ENCODE assay signal across 20 cellular contexts in the genomic region with DNA sequence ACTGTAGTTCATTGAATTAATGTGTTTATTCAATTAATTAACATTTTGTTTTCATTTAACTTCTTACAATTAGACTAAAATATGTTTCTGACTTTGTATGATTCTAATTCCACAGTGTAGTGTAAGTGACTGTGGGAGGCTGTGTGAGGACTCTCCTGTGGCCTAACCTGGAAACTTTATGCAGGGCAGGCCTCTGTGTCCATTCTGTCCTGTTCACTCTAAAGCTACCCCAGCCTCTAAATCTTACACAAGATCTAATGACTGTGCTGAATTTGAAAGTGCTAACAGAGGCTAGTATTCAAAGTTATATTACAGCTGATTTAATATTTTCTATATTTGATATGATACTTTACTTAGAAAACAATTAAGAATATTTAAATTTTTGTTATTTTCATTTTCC.
A peak's percentile ranks its signal among the peaks of the same experiment; 100 is the strongest.
DNase-seq lines count a peak whose midpoint lies in the region; ATAC-seq, FAIRE-seq and TF ChIP-seq lines count a peak whose summit lies in the region.
"Had no signal": no experiment of that assay in that cellular context is flagged by ENCODE, and none has a peak within 500 bp of the region (broad histone marks: within the 10 kb centered on the region; RNA-seq: fewer than 3 reads in every experiment).

No MANE protein-coding gene starts in this region.

- TF ChIP-seq EP300 in HepG2 (IDR thresholded peaks at IDR 0.05; ENCODE audit: low read depth in 2 of 2, low read length in 2 of 2), result no peak
- TF ChIP-seq EP300 in HepG2 (CRISPR knock-in tag; IDR thresholded peaks at IDR 0.05; ENCODE audit: borderline replicate concordance), result no peak

- no peaks in the 10 kb centered on the region for H3K36me3 ChIP-seq in HepG2 (replicated peaks in 1 of 2; ENCODE audit: control insufficient read depth in 1 of 2, insufficient read depth in 2 of 2, low read length in 2 of 2)
- H3K36me3 ChIP-seq: BLaER1 had no signal

- intact Hi-C loops in HepG2 (cut with micrococcal nuclease; ENCODE audit: unreplicated experiment), result no loop called here

- in situ Hi-C loops in HepG2 (cut with HindIII; ENCODE audit: extremely low pct_ligation_motif_present, low pct_unique_long_range_greater_than_20kb), result no loop called here

- H3K4me2 ChIP-seq in HepG2 (ENCODE audit: low read depth, low read length), result no peak overlapping the region; the same call in 1 of the 2 replicates
- H3K4me2 ChIP-seq: BLaER1, GM23338 had no signal

- TF ChIP-seq POLR2A in HepG2 (IDR thresholded peaks at IDR 0.05; ENCODE audit: insufficient read depth in 1 of 2, low read depth in 2 of 2, low read length in 2 of 2), result no peak

- H2AFZ ChIP-seq in HepG2 (ENCODE audit: low read length), result no peak overlapping the region
- H2AFZ ChIP-seq: GM23338 had no signal

- BruUV-seq in HepG2 (replicated peaks; lab: Mats Ljungman, UMichigan), result no TSS peak

- no peaks in the 10 kb centered on the region for H4K20me1 ChIP-seq in HepG2 (ENCODE audit: insufficient read depth, low read length)
- H4K20me1 ChIP-seq: BLaER1 had no signal

- ATAC-seq in HepG2, result peak; percentile 89
- no peak for ATAC-seq in HG03095 (IDR thresholded peaks at IDR 0.05; ENCODE audit: unreplicated experiment)
- ATAC-seq in GM19467 (IDR thresholded peaks at IDR 0.05; ENCODE audit: unreplicated experiment), result no peak
- ATAC-seq: CD8-positive, alpha-beta T cell; GM23338; HCT116 had no signal

- H3K9ac ChIP-seq in HepG2 (ENCODE audit: insufficient read depth, low read depth, low read length), result no peak overlapping the region
- H3K9ac ChIP-seq: BLaER1 had no signal

- no peaks in the 10 kb centered on the region for H3K79me2 ChIP-seq in HepG2 (ENCODE audit: insufficient read depth, low read length)

- peaks cover 16% of the 10 kb centered on the region for H3K4me1 ChIP-seq in HepG2 (ENCODE audit: insufficient read depth, low read length)
- H3K4me1 ChIP-seq: BLaER1, Caco-2 had no signal

- no peaks in the 10 kb centered on the region for H3K27me3 ChIP-seq in HepG2 (ENCODE audit: control insufficient read depth in 1 of 2, insufficient read depth in 2 of 2, low read length in 2 of 2)
- H3K27me3 ChIP-seq: BLaER1 had no signal

- POLR2A ChIA-PET in HepG2 (lab: Yijun Ruan, JAX), result interaction anchor here (0.7 kb wide), 1 partner anchor 13 kb away, joined by 3 read pairs; no protein-coding TSS in a partner anchor

- no peak overlapping the region for H3K27ac ChIP-seq in HepG2 (ENCODE audit: extremely low read length, insufficient read depth, low read length)
- H3K27ac ChIP-seq: BLaER1, C4-2B had no signal

- H3K4me3 ChIP-seq in HepG2 (replicated peaks in 1 of 3; ENCODE audit: insufficient read depth in 1 of 3, low read depth in 2 of 3, low read length in 3 of 3), result no peak overlapping the region
- H3K4me3 ChIP-seq: BLaER1, GM23338 had no signal

- FAIRE-seq in HepG2 (lab: Jason Lieb, UNC), result no peak
- FAIRE-seq: G401.6, GM12892, GM19239 had no signal

- no peak for TF ChIP-seq RAD21 in HepG2 (CRISPR knock-in tag; IDR thresholded peaks at IDR 0.05)

- no peaks in the 10 kb centered on the region for H3K9me3 ChIP-seq in HepG2 (ENCODE audit: low read length)
- H3K9me3 ChIP-seq: BLaER1, Caco-2 had no signal

- peak; percentile 33 for DNase-seq in NCI-H748 (lab: John Stamatoyannopoulos, UW; ENCODE audit: unreplicated experiment)
- no peak for DNase-seq in NCI-H748 treated with DMSO at 0.1 percent for 48 hours (lab: John Stamatoyannopoulos, UW)
- peak; percentile 56 for DNase-seq in NCI-H69 (lab: John Stamatoyannopoulos, UW)
- peak; percentile 5 for DNase-seq in HepG2 (ENCODE audit: low spot score)
- DNase-seq in NCI-H446 treated with DMSO at 0.1 percent for 48 hours (lab: John Stamatoyannopoulos, UW), result no peak
- DNase-seq: CD4-positive, CD25-positive, alpha-beta regulatory T cell; CD8-positive, alpha-beta T cell; DMS153; DND-41; H9 had no signal

- CTCF ChIA-PET in HepG2 (lab: Yijun Ruan, JAX; ENCODE audit: low intra/inter-chr PET ratio, low total read pairs), result no interaction called here

- no peak for TF ChIP-seq CTCF in HepG2 (CRISPR knock-in tag; IDR thresholded peaks at IDR 0.05)

TF ChIP-seq in HepG2, 621 proteins besides CTCF, POLR2A, EP300 and RAD21:
- no peak for TF ChIP-seq DMAP1 (CRISPR knock-in tag; IDR thresholded peaks at IDR 0.05)
- no peak for TF ChIP-seq HMG20A (CRISPR knock-in tag; IDR thresholded peaks at IDR 0.05; ENCODE audit: borderline replicate concordance)
- TF ChIP-seq, protein P1, sequence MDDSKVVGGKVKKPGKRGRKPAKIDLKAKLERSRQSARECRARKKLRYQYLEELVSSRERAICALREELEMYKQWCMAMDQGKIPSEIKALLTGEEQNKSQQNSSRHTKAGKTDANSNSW (CRISPR knock-in tag; IDR thresholded peaks at IDR 0.05; ENCODE audit: borderline replicate concordance), result no peak
- TF ChIP-seq SRSF9 (IDR thresholded peaks at IDR 0.05; ENCODE audit: borderline replicate concordance, insufficient read depth, low read depth, low read length, poor library complexity, severe bottlenecking), result no peak
- no peak for TF ChIP-seq MTA3 (CRISPR knock-in tag; IDR thresholded peaks at IDR 0.05)
- no peak for TF ChIP-seq ARNTL (CRISPR knock-in tag; IDR thresholded peaks at IDR 0.05)
- TF ChIP-seq ZNF124 (CRISPR knock-in tag; IDR thresholded peaks at IDR 0.05), result no peak
- no peak for TF ChIP-seq ZNF615 (CRISPR knock-in tag; IDR thresholded peaks at IDR 0.05; ENCODE audit: borderline replicate concordance)
- TF ChIP-seq RARG (CRISPR knock-in tag; IDR thresholded peaks at IDR 0.05; ENCODE audit: low read depth), result no peak
- no peak for TF ChIP-seq NR2C2 (CRISPR knock-in tag; IDR thresholded peaks at IDR 0.05; ENCODE audit: borderline replicate concordance)
- TF ChIP-seq RFXAP (CRISPR knock-in tag; IDR thresholded peaks at IDR 0.05; ENCODE audit: borderline replicate concordance), result no peak
- TF ChIP-seq ELF1 (CRISPR knock-in tag; IDR thresholded peaks at IDR 0.05), result no peak
- no peak for TF ChIP-seq THAP9 (CRISPR knock-in tag; IDR thresholded peaks at IDR 0.05; ENCODE audit: borderline replicate concordance)
- TF ChIP-seq ZNF768 (CRISPR knock-in tag; IDR thresholded peaks at IDR 0.05), result no peak
- TF ChIP-seq SRY (CRISPR knock-in tag; IDR thresholded peaks at IDR 0.05), result no peak
- no peak for TF ChIP-seq ONECUT2 (CRISPR knock-in tag; IDR thresholded peaks at IDR 0.05)
- no peak for TF ChIP-seq ZKSCAN5 (CRISPR knock-in tag; IDR thresholded peaks at IDR 0.05)
- TF ChIP-seq SKIL (CRISPR knock-in tag; IDR thresholded peaks at IDR 0.05; ENCODE audit: borderline replicate concordance), result no peak
- no peak for TF ChIP-seq ZBTB14 (CRISPR knock-in tag; IDR thresholded peaks at IDR 0.05)
- no peak for TF ChIP-seq ZFYVE20 (CRISPR knock-in tag; IDR thresholded peaks at IDR 0.05; ENCODE audit: borderline replicate concordance, low read depth)

Comparison
In these comparisons a context has a peak if more than half of its experiments do, and no peak if none do; other contexts are left out.
1. DNase-seq: peak in NCI-H748 (single experiment), NCI-H69 (single experiment) and HepG2 (single experiment); none in NCI-H748 treated with DMSO at 0.1 percent for 48 hours (single experiment) and NCI-H446 treated with DMSO at 0.1 percent for 48 hours (single experiment).